Comparison of ENCODE assay signal across 5 cellular contexts in genomic region chr12:130458341-130458740, GRCh38.
"Had no signal": no experiment of that assay in that cellular context is flagged by ENCODE, and none has a peak within 500 bp of the region (broad histone marks: within the 10 kb centered on the region; RNA-seq: fewer than 3 reads in every experiment).

No MANE protein-coding gene starts in this region.

- H3K27ac ChIP-seq: HL-60 had no signal

- H3K4me3 ChIP-seq: K562 had no signal

- DNase-seq: IMR-90, KBM-7, KG1 had no signal
